Comparison of ENCODE assay signal across 1 cellular context in genomic region chr10:124677291-124677690, GRCh38.
TF ChIP-seq lines count a peak whose summit lies in the region.

No MANE protein-coding gene starts in this region.

TF ChIP-seq in SK-N-SH, 30 proteins besides CTCF, POLR2A, EP300 and RAD21 (continued from another document):
- no peak for TF ChIP-seq PBX3 (IDR thresholded peaks at IDR 0.05)
- TF ChIP-seq USF2 (IDR thresholded peaks at IDR 0.05; ENCODE audit: borderline replicate concordance, low read depth, low read length): no peak
- TF ChIP-seq RFX5 (IDR thresholded peaks at IDR 0.05; ENCODE audit: low read length): no peak
- peak; percentile 11 for TF ChIP-seq CHD2 (IDR thresholded peaks at IDR 0.05; ENCODE audit: low read length, partially characterized antibody)
